Comparison of ENCODE assay signal across 8 cellular contexts in the genomic region with DNA sequence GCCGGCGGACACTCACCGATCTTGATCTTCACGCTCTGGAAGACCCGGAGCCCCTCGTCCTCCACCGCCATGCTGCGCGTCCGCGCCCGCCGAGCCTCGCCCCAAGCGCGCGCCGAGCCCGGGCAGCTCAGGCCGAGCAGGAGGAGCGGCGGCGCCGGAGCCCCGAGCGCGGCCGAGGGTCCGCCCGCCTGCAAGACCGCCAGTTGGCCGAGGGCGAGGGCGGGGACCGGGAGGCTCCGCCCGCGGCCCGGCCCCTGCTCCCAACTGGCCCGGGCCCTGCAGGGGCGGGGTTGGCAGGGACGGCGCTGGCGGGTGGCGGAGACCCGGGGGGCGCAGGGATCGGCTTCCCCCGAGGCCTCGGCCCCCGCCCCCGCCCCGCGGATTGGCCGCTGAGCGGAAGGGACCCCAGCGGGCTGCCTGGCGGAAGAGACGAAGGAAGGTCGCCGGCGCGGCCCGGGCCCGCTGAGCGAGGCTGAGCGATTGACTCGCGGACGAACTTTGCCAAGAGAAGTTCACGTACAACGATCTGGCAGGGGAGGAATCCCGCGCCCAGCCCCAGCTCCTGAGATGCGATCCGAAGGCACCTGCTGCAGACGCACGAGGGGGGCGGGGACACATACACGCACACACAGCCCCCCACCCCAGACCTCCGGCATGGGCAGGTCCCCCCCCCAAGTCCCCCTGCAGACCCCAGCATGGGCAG. TPM values are rescaled to one million over a fixed set of nuclear protein-coding genes. Genes with fewer than 3 reads are reported as not detected.
DNase-seq lines count a peak whose midpoint lies in the region; ATAC-seq and TF ChIP-seq lines count a peak whose summit lies in the region.

A gene with protein sequence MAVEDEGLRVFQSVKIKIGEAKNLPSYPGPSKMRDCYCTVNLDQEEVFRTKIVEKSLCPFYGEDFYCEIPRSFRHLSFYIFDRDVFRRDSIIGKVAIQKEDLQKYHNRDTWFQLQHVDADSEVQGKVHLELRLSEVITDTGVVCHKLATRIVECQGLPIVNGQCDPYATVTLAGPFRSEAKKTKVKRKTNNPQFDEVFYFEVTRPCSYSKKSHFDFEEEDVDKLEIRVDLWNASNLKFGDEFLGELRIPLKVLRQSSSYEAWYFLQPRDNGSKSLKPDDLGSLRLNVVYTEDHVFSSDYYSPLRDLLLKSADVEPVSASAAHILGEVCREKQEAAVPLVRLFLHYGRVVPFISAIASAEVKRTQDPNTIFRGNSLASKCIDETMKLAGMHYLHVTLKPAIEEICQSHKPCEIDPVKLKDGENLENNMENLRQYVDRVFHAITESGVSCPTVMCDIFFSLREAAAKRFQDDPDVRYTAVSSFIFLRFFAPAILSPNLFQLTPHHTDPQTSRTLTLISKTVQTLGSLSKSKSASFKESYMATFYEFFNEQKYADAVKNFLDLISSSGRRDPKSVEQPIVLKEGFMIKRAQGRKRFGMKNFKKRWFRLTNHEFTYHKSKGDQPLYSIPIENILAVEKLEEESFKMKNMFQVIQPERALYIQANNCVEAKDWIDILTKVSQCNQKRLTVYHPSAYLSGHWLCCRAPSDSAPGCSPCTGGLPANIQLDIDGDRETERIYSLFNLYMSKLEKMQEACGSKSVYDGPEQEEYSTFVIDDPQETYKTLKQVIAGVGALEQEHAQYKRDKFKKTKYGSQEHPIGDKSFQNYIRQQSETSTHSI (minus strand): TSS at position 205 of the 703 bp plus-strand sequence. CDS start 134 bp downstream, at position 71.

- H3K4me1 ChIP-seq in mesenchymal stem cell (ENCODE audit: control insufficient read depth, insufficient read depth, low read depth, low read length) (peaks cover 36% of the 10 kb centered on the region), stomach (peaks cover 36 to 59% (median 51%) of the 10 kb centered on the region in 4 donors)

- H2BK120ac ChIP-seq in mesenchymal stem cell (ENCODE audit: low read depth, low read length) = peak within 1 kb of the TSS; percentile 66

- peak within 1 kb of the TSS; percentile 85 for H2BK5ac ChIP-seq in mesenchymal stem cell (ENCODE audit: low read depth, low read length, poor library complexity, severe bottlenecking)

- H3K27me3 ChIP-seq in mesenchymal stem cell (ENCODE audit: control insufficient read depth in 1 of 2, insufficient read depth in 1 of 2, low read length in 2 of 2) = no peaks in the 10 kb centered on the region
- peaks cover 0 to 12% (median 0%) of the 10 kb centered on the region in 3 donors for H3K27me3 ChIP-seq in stomach

- H3K36me3 ChIP-seq in mesenchymal stem cell (ENCODE audit: control insufficient read depth in 1 of 2, insufficient read depth in 2 of 2, low read depth in 1 of 2, low read length in 2 of 2) (no peaks in the 10 kb centered on the region), stomach (no peaks in the 10 kb centered on the region)

- H2AFZ ChIP-seq in mesenchymal stem cell (ENCODE audit: low read depth, low read length) = peak within 1 kb of the TSS; percentile 7

- peak within 1 kb of the TSS; percentile 96 for H3K9ac ChIP-seq in mesenchymal stem cell (ENCODE audit: low read length)

- TF ChIP-seq CTCF in stomach (IDR thresholded peaks at IDR 0.05) = no peak

- peak within 1 kb of the TSS; percentile 5 to 99 for H3K14ac ChIP-seq in mesenchymal stem cell (ENCODE audit: low read length in 2 of 2)

- H3K79me1 ChIP-seq in mesenchymal stem cell (replicated peaks; ENCODE audit: low read length, poor library complexity, severe bottlenecking) = no peaks in the 10 kb centered on the region

- peak within 1 kb of the TSS; percentile 90 to 100 for H3K18ac ChIP-seq in mesenchymal stem cell (ENCODE audit: low read depth in 1 of 2, low read length in 2 of 2)

- H4K8ac ChIP-seq in mesenchymal stem cell (ENCODE audit: low read length) = peak within 1 kb of the TSS; percentile 89

- H3K27ac ChIP-seq in mesenchymal stem cell (ENCODE audit: low read length, poor library complexity, severe bottlenecking) = peak within 1 kb of the TSS; percentile 94
- H3K27ac ChIP-seq in stomach = peak within 1 kb of the TSS; percentile 70 to 90 (median 86)

- peak within 1 kb of the TSS; percentile 28 to 93 for H2BK12ac ChIP-seq in mesenchymal stem cell (ENCODE audit: low read length in 2 of 2)

- peak within 1 kb of the TSS; percentile 17 for H2AK5ac ChIP-seq in mesenchymal stem cell (ENCODE audit: low read length, severe bottlenecking)

- intact Hi-C loops in stomach (cut with DNase I; ENCODE audit: low total_unique reads) = no loop called here

- peak within 1 kb of the TSS; percentile 93 to 99 for H3K4me3 ChIP-seq in mesenchymal stem cell (ENCODE audit: insufficient read depth in 1 of 2, low read depth in 1 of 2, low read length in 2 of 2)
- H3K4me3 ChIP-seq in stomach = peak within 1 kb of the TSS; percentile 61 to 95 (median 86)

- TF ChIP-seq EP300 in stomach (IDR thresholded peaks at IDR 0.05) = no peak

- H3K9me3 ChIP-seq in mesenchymal stem cell (ENCODE audit: control insufficient read depth, low read length) (no peaks in the 10 kb centered on the region), stomach (no peaks in the 10 kb centered on the region)

- peak within 1 kb of the TSS in 1 of 2 experiments; percentile 92 for H3K23ac ChIP-seq in mesenchymal stem cell (ENCODE audit: low read length in 2 of 2)

- ATAC-seq in GM18909 (IDR thresholded peaks at IDR 0.05; ENCODE audit: poor library complexity, unreplicated experiment) (peak; percentile 57), HG03095 (IDR thresholded peaks at IDR 0.05; ENCODE audit: unreplicated experiment) (peak; percentile 62)

- peak; percentile 79 for DNase-seq in Ammon's horn (ENCODE audit: low spot score)
- peak; percentile 74 for DNase-seq in NCI-H526 treated with DMSO at 0.1 percent for 48 hours (lab: John Stamatoyannopoulos, UW)
- peak; percentile 68 for DNase-seq in activated CD8-positive, alpha-beta memory T cell treated with anti-CD3 and anti-CD28 coated beads, Interleukin-2, amount 50 U/mL, for 4 hours
- peak; percentile 95 for DNase-seq in epidermal melanocyte (ENCODE audit: insufficient read length, low spot score)
- peak; percentile 83 for DNase-seq in mesenchymal stem cell
- DNase-seq in stomach = peak; percentile 82

- H3K4ac ChIP-seq in mesenchymal stem cell (ENCODE audit: low read depth in 1 of 2, low read length in 2 of 2) = peak within 1 kb of the TSS; percentile 90 to 93

- peak within 1 kb of the TSS; percentile 58 for H3K4me2 ChIP-seq in mesenchymal stem cell (ENCODE audit: low read length, poor library complexity, severe bottlenecking)

- TF ChIP-seq POLR2A in stomach (IDR thresholded peaks at IDR 0.05) = no peak

- 1% methylated on average over 53 of the region's 81 CpGs for WGBS in mesenchymal stem cell
- 0 to 1% (median 0%) methylated on average over 3 to 81 of the region's 81 CpGs for WGBS in stomach, 5 donors

- H2BK15ac ChIP-seq in mesenchymal stem cell (ENCODE audit: low read depth, poor library complexity, severe bottlenecking) = peak within 1 kb of the TSS; percentile 95

- peak within 1 kb of the TSS; percentile 98 for H4K91ac ChIP-seq in mesenchymal stem cell (ENCODE audit: low read length)

RNA-seq across cellular contexts. Expression of the gene that starts here (rescaled TPM):
- polyA plus RNA-seq in mesenchymal stem cell (2013, experiment 1 of 2) = 44.2 TPM
- 43.9 TPM for polyA plus RNA-seq in mesenchymal stem cell (2013, experiment 2 of 2)
- total RNA-seq in stomach = 10 to 100 TPM in 1 of 5 donors, 1 to 10 TPM in 4; 3.8 to 22.3 (median 6.4) TPM
- polyA plus RNA-seq in stomach = 10 to 100 TPM in 2 of 3 donors, 1 to 10 TPM in 1; 3.7 to 11.8 (median 10.9) TPM

Comparison
In these comparisons a context has a peak if more than half of its experiments do, and no peak if none do; other contexts are left out.
1. Peak in every context shown above with its lines: DNase-seq, ATAC-seq, H3K4me3 ChIP-seq and H3K27ac ChIP-seq.